ENCODE assay signal across 9 cellular contexts in genomic region chr2:65388051-65388531, GRCh38. TPM values are rescaled to one million over a fixed set of nuclear protein-coding genes. Genes with fewer than 3 reads are reported as not detected.
DNase-seq lines count a peak whose midpoint lies in the region; ATAC-seq and TF ChIP-seq lines count a peak whose summit lies in the region.
"Had no signal": no experiment of that assay in that cellular context is flagged by ENCODE, and none has a peak within 500 bp of the region (broad histone marks: within the 10 kb centered on the region; RNA-seq: fewer than 3 reads in every experiment).

No MANE protein-coding gene starts in this region.

- no peak overlapping the region for H3K4me3 ChIP-seq in hepatocyte

- no peaks in the 10 kb centered on the region for H3K9me2 ChIP-seq in hepatocyte (replicated peaks; ENCODE audit: insufficient read depth)

- H3K4me1 Mint-ChIP-seq in endothelial cell (ENCODE audit: unreplicated experiment), result peaks cover 27% of the 10 kb centered on the region

- H3K4me2 ChIP-seq in hepatocyte, result no peak overlapping the region

- H3K27me3 Mint-ChIP-seq in endothelial cell (ENCODE audit: unreplicated experiment), result peaks cover 8% of the 10 kb centered on the region

- no peaks in the 10 kb centered on the region for H3K36me3 Mint-ChIP-seq in endothelial cell (ENCODE audit: low read depth, unreplicated experiment)

- TF ChIP-seq CTCF in endothelial cell (IDR thresholded peaks at IDR 0.05; ENCODE audit: unreplicated experiment) (no peak), hepatocyte (IDR thresholded peaks at IDR 0.05; ENCODE audit: poor library complexity) (no peak)

- no peak overlapping the region for H3K27ac Mint-ChIP-seq in endothelial cell (ENCODE audit: unreplicated experiment)

- no peak for DNase-seq in activated CD4-positive, CD25-positive, alpha-beta regulatory T cell treated with anti-CD3 and anti-CD28 coated beads, Interleukin-2, amount 50 U/mL, for 72 hours
- peak; percentile 70 for DNase-seq in RPMI8226
- no peak for DNase-seq in GM03348 (ENCODE audit: low spot score)
- no peak for DNase-seq in endothelial cell (ENCODE audit: low spot score)
- no peak for DNase-seq in NCI-H526 (lab: John Stamatoyannopoulos, UW)
- DNase-seq in hepatocyte (ENCODE audit: low spot score), result no peak
- DNase-seq: SIG-M5 had no signal

- 96% methylated on average over 16 of the region's 16 CpGs for WGBS in hepatocyte (ENCODE audit: low lambda C conversion rate, missing lambda C conversion rate)

- no peak overlapping the region for H2AFZ ChIP-seq in hepatocyte

- H3K79me2 ChIP-seq in hepatocyte, result peaks cover 86% of the 10 kb centered on the region

- H4K20me1 ChIP-seq in hepatocyte (ENCODE audit: insufficient read depth, poor library complexity, severe bottlenecking), result no peaks in the 10 kb centered on the region

- H3K36me3 ChIP-seq in hepatocyte (replicated peaks; ENCODE audit: insufficient read depth, low read depth), result no peaks in the 10 kb centered on the region

- peak; percentile 22 to 32 for ATAC-seq in activated CD4-positive, CD25-positive, alpha-beta regulatory T cell treated with anti-CD3 and anti-CD28 coated beads, Interleukin-2, amount 50 U/mL, for 24 hours
- ATAC-seq in HG02938 (IDR thresholded peaks at IDR 0.05; ENCODE audit: unreplicated experiment), result peak; percentile 76

- H3K4me1 ChIP-seq in hepatocyte (ENCODE audit: insufficient read depth), result peaks cover 13% of the 10 kb centered on the region

- no peak overlapping the region for H3K27ac ChIP-seq in hepatocyte

- H3K27me3 ChIP-seq in hepatocyte, result no peaks in the 10 kb centered on the region

- no peaks in the 10 kb centered on the region for H3K9me3 Mint-ChIP-seq in endothelial cell (ENCODE audit: unreplicated experiment)

- H3K9me3 ChIP-seq in hepatocyte (ENCODE audit: low read depth), result no peaks in the 10 kb centered on the region

- no peak overlapping the region for H3K4me3 Mint-ChIP-seq in endothelial cell (ENCODE audit: unreplicated experiment)

RNA-seq across cellular contexts. Expression of gene SPRED2, which starts 44.3 kb away (rescaled TPM):
- 17.6 TPM for total RNA-seq in endothelial cell (ENCODE audit: unreplicated experiment)
- total RNA-seq in hepatocyte, result 11.8 and 14.1 TPM in 2 replicates
- 12.7 and 17.7 TPM in 2 replicates for polyA plus RNA-seq in hepatocyte
